Comparison of ENCODE assay signal across 19 cellular contexts in genomic region chr3:194294199-194294887, GRCh38. TPM values are rescaled to one million over a fixed set of nuclear protein-coding genes. Genes with fewer than 3 reads are reported as not detected.
A peak's percentile ranks its signal among the peaks of the same experiment; 100 is the strongest.
DNase-seq lines count a peak whose midpoint lies in the region; ATAC-seq, FAIRE-seq and TF ChIP-seq lines count a peak whose summit lies in the region.
"Had no signal": no experiment of that assay in that cellular context is flagged by ENCODE, and none has a peak within 500 bp of the region (broad histone marks: within the 10 kb centered on the region; RNA-seq: fewer than 3 reads in every experiment).

No MANE protein-coding gene starts in this region.

- no peak overlapping the region for H2AFZ ChIP-seq in neural cell (ENCODE audit: low read depth, low read length)

- FAIRE-seq in bronchial epithelial cell (lab: Jason Lieb, UNC): peak; percentile 68
- FAIRE-seq: keratinocyte had no signal

- TF ChIP-seq CTCF in bronchial epithelial cell (IDR thresholded peaks at IDR 0.05; ENCODE audit: insufficient read depth, low read length, severe bottlenecking) (no peak), neural cell (IDR thresholded peaks at IDR 0.05; ENCODE audit: poor library complexity, severe bottlenecking) (no peak), HFFc6 (IDR thresholded peaks at IDR 0.05) (no peak)

- H3K27ac ChIP-seq in neural cell (ENCODE audit: low read length): no peak overlapping the region
- H3K27ac ChIP-seq: KMS-11, suprapubic skin had no signal

- H3K27ac Mint-ChIP-seq in HFFc6: no peak overlapping the region
- H3K27ac Mint-ChIP-seq: activated naive CD8-positive, alpha-beta T cell had no signal

- H4K20me1 ChIP-seq in neural cell (ENCODE audit: insufficient read depth): no peaks in the 10 kb centered on the region

- peaks cover 4% of the 10 kb centered on the region; the same call in 1 of the 2 replicates for H3K9me3 Mint-ChIP-seq in HFFc6

- H3K27me3 ChIP-seq in bronchial epithelial cell (ENCODE audit: control insufficient read depth, insufficient read depth, low read length): no peaks in the 10 kb centered on the region
- H3K27me3 ChIP-seq in neural cell (ENCODE audit: insufficient read depth, low read depth, low read length): peaks cover 13% of the 10 kb centered on the region

- H3F3A ChIP-seq in neural cell (ENCODE audit: insufficient read depth, low read length, poor library complexity, severe bottlenecking): no peaks in the 10 kb centered on the region

- H3K9me2 ChIP-seq in neural cell (ENCODE audit: insufficient read depth, low read length): no peaks in the 10 kb centered on the region

- no peak overlapping the region for H3K9ac ChIP-seq in neural cell (ENCODE audit: low read length)
- H3K9ac ChIP-seq: KMS-11 had no signal

- no peak overlapping the region for H3K4me3 Mint-ChIP-seq in HFFc6
- H3K4me3 Mint-ChIP-seq: activated naive CD8-positive, alpha-beta T cell had no signal

- no peak for TF ChIP-seq EP300 in Ishikawa (IDR thresholded peaks at IDR 0.05; ENCODE audit: borderline replicate concordance)
- no peak for TF ChIP-seq EP300 in neural cell (conservative IDR thresholded peaks at IDR 0.05; ENCODE audit: poor library complexity, severe bottlenecking)

- no peak overlapping the region for H3K4me2 ChIP-seq in neural cell (ENCODE audit: low read length)
- H3K4me2 ChIP-seq: KMS-11 had no signal

- peak; percentile 83 for DNase-seq in ELF-1 (ENCODE audit: low read depth, low spot score)
- DNase-seq in bronchial epithelial cell (ENCODE audit: low read depth): no peak
- no peak for DNase-seq in NCI-H446 treated with DMSO at 0.1 percent for 48 hours (lab: John Stamatoyannopoulos, UW)
- DNase-seq in stimulated activated CD4-positive, alpha-beta T cell treated with anti-CD3 and anti-CD28 coated beads, Interleukin-4, amount 100 ng/mL, for 4 hours: no peak
- DNase-seq in HFFc6: no peak
- DNase-seq: activated CD4-positive, alpha-beta T cell treated with anti-CD3 and anti-CD28 coated beads, Interleukin-2, amount 50 U/mL, for 1 hour; HCEC 1CT; NCI-H1417 treated with DMSO at 0.1 percent for 48 hours; NCI-H510A treated with DMSO at 0.1 percent for 48 hours; nucleus accumbens; stimulated activated CD4-positive, alpha-beta T cell treated with anti-CD3 and anti-CD28 coated beads, Interleukin-4, amount 100 ng/mL, for 1 hour; stimulated activated CD8-positive, alpha-beta memory T cell treated with anti-CD3 and anti-CD28 coated beads, Interleukin-4, amount 100 ng/mL, for 48 hours had no signal

- H3K9me3 ChIP-seq in neural cell (ENCODE audit: low read length): no peaks in the 10 kb centered on the region
- H3K9me3 ChIP-seq: suprapubic skin had no signal

- no peaks in the 10 kb centered on the region for H3K79me2 ChIP-seq in neural cell (replicated peaks; ENCODE audit: insufficient read depth, low read length)

- H3K4me3 ChIP-seq in bronchial epithelial cell (ENCODE audit: low read depth, low read length): no peak overlapping the region
- peak overlapping the region; percentile 6 for H3K4me3 ChIP-seq in neural cell (ENCODE audit: low read length)
- H3K4me3 ChIP-seq: suprapubic skin had no signal

- H3K27me3 Mint-ChIP-seq in HFFc6 (ENCODE audit: insufficient read depth): peaks cover 30% of the 10 kb centered on the region

- no peaks in the 10 kb centered on the region for H3K36me3 Mint-ChIP-seq in HFFc6 (ENCODE audit: low read depth)

- H3K4me1 Mint-ChIP-seq in HFFc6 (ENCODE audit: low read depth): peaks cover 5% of the 10 kb centered on the region; the same call in 1 of the 2 replicates

- H3K36me3 ChIP-seq in bronchial epithelial cell (ENCODE audit: control insufficient read depth, insufficient read depth, low read length) (no peaks in the 10 kb centered on the region), neural cell (ENCODE audit: insufficient read depth, low read length) (no peaks in the 10 kb centered on the region)
- H3K36me3 ChIP-seq: suprapubic skin had no signal

- no peak for ATAC-seq in GM18867 (IDR thresholded peaks at IDR 0.05; ENCODE audit: unreplicated experiment)

- TF ChIP-seq RAD21 in Ishikawa (IDR thresholded peaks at IDR 0.05; ENCODE audit: low read depth): no peak
- no peak for TF ChIP-seq RAD21 in neural cell (conservative IDR thresholded peaks at IDR 0.05)

TF ChIP-seq in Ishikawa, 13 proteins besides CTCF, POLR2A, EP300 and RAD21:
- TF ChIP-seq FOXM1 (IDR thresholded peaks at IDR 0.05; ENCODE audit: borderline replicate concordance, low read depth) (no peak), MAX (IDR thresholded peaks at IDR 0.05) (0 out of 2 replicates have a peak, but pooled peaks have one; percentile 10)

TF ChIP-seq in neural cell, 6 proteins besides CTCF, POLR2A, EP300 and RAD21:
- TF ChIP-seq MXI1 (conservative IDR thresholded peaks at IDR 0.05; ENCODE audit: poor library complexity, severe bottlenecking) (no peak), POLR2AphosphoS5 (IDR thresholded peaks at IDR 0.05) (no peak), SMC3 (conservative IDR thresholded peaks at IDR 0.05; ENCODE audit: poor library complexity) (no peak), TAF1 (IDR thresholded peaks at IDR 0.05; ENCODE audit: low read depth) (no peak), REST (IDR thresholded peaks at IDR 0.05; ENCODE audit: borderline replicate concordance) (no peak), EZH2 (IDR thresholded peaks at IDR 0.05; ENCODE audit: borderline replicate concordance, insufficient read depth, low read length, poor library complexity, severe bottlenecking) (no peak)

RNA-seq across cellular contexts. Expression of gene CPN2, which starts 56.8 kb away (rescaled TPM):
- total RNA-seq in bronchial epithelial cell: not detected in 2 replicates
- polyA plus RNA-seq in neural cell: not detected in 2 replicates
- not detected in 2 replicates for polyA minus RNA-seq in neural cell
- total RNA-seq in HFFc6 (2021; fragmentation: NEBNext Ultra II Directional; extraction: Animal tissue kit (Norgen Biotek cat#: 25700)): under 1 TPM; 0.24 to 0.56 (median 0.35) TPM
- total RNA-seq: suprapubic skin had no signal
- polyA plus RNA-seq: keratinocyte had no signal
